ENCODE assay signal across 8 cellular contexts in the genomic region with DNA sequence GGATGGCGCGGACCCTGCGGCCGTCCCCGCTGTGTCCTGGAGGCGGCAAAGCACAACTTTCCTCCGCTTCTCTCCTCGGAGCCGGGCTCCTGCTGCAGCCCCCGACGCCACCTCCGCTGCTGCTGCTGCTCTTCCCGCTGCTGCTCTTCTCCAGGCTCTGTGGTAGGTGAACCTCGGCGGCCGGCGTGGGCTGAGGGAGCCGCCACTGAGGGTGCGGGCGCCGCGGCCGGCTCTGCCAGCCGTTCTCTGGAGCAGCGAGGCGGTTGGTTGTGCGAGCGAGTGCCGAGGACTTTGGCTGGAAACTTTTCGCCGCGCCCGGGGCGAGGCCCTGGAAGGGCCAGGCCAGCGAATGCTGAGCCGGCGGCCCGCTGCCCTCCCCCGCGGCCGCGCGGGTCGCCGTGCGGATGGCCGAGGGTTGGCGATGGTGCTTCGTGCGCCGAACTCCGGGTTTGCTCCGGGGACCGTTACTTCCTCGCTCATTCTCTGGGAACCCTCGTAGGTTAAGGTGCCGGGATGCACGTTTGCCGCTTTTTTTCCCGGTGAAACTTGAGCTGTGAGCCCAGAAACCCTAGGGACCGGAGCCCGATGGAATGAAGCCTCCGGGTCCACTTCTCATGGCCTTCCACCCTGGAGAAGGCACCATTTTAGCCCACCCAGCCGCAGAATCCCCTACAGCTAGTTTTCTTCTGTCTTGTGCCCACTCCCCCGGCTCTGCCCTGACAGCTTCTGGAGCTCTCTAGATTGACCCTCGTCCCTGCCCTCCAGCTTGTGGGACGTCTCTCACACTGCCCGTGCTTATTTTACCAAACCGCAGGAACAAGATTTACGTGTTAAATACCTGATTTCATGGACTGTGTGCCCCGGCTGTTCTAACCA. TPM values are rescaled to one million over a fixed set of nuclear protein-coding genes. Genes with fewer than 3 reads are reported as not detected.
DNase-seq lines count a peak whose midpoint lies in the region; ATAC-seq and TF ChIP-seq lines count a peak whose summit lies in the region.

No MANE protein-coding gene starts in this region.

- peaks cover 59% of the 10 kb centered on the region for H3K79me2 ChIP-seq in fibroblast of lung (ENCODE audit: control insufficient read depth, insufficient read depth, low read length)

- H3K9me3 Mint-ChIP-seq in activated CD8-positive, alpha-beta T cell treated with anti-CD3 and anti-CD28 coated beads, Interleukin-2, amount 10 ng/mL, durations not matched to agents 7 days and 5 days (ENCODE audit: insufficient read depth) = no peaks in the 10 kb centered on the region
- H3K9me3 Mint-ChIP-seq in nephron = no peaks in the 10 kb centered on the region

- peaks cover 23% of the 10 kb centered on the region for H3K4me1 Mint-ChIP-seq in activated CD8-positive, alpha-beta T cell treated with anti-CD3 and anti-CD28 coated beads, Interleukin-2, amount 10 ng/mL, durations not matched to agents 7 days and 5 days (ENCODE audit: low read depth)
- H3K4me1 Mint-ChIP-seq in nephron = peaks cover 28% of the 10 kb centered on the region

- H3K27me3 Mint-ChIP-seq in activated CD8-positive, alpha-beta T cell treated with anti-CD3 and anti-CD28 coated beads, Interleukin-2, amount 10 ng/mL, durations not matched to agents 7 days and 5 days (ENCODE audit: low read depth) = peaks cover 56% of the 10 kb centered on the region
- H3K27me3 Mint-ChIP-seq in nephron (ENCODE audit: low read depth) = no peaks in the 10 kb centered on the region

- DNase-seq in AG10803 (ENCODE audit: low read depth) (peak; percentile 34), HT-29 (ENCODE audit: low spot score) (peak; percentile 57), fibroblast of lung (ENCODE audit: low read depth in 2 of 2) (peak; percentile 44 to 66), NCI-H2107 treated with DMSO at 0.1 percent for 48 hours (lab: John Stamatoyannopoulos, UW; ENCODE audit: unreplicated experiment) (no peak)
- peak; percentile 28 for DNase-seq in activated CD8-positive, alpha-beta T cell treated with anti-CD3 and anti-CD28 coated beads, Interleukin-2, amount 10 ng/mL, durations not matched to agents 7 days and 5 days

- no peaks in the 10 kb centered on the region for H3K36me3 Mint-ChIP-seq in activated CD8-positive, alpha-beta T cell treated with anti-CD3 and anti-CD28 coated beads, Interleukin-2, amount 10 ng/mL, durations not matched to agents 7 days and 5 days (ENCODE audit: low read depth)
- no peaks in the 10 kb centered on the region for H3K36me3 Mint-ChIP-seq in nephron (ENCODE audit: low read depth)

- ATAC-seq in GM19452 (IDR thresholded peaks at IDR 0.05; ENCODE audit: unreplicated experiment) = peak; percentile 35
- peak; percentile 48 for ATAC-seq in activated CD8-positive, alpha-beta T cell treated with anti-CD3 and anti-CD28 coated beads, Interleukin-2, amount 10 ng/mL, durations not matched to agents 7 days and 5 days

- POLR2A ChIA-PET in activated CD8-positive, alpha-beta T cell treated with anti-CD3 and anti-CD28 coated beads, Interleukin-2, amount 10 ng/mL, durations not matched to agents 7 days and 5 days (lab: Charles Lee) = interaction anchor here (0.6 kb wide), 1 partner anchor 535 kb away, joined by 3 read pairs; no protein-coding TSS in a partner anchor

- H3K36me3 ChIP-seq in fibroblast of lung (ENCODE audit: control insufficient read depth, insufficient read depth, low read length) (no peaks in the 10 kb centered on the region), urinary bladder (ENCODE audit: insufficient read depth) (no peaks in the 10 kb centered on the region)

- peak overlapping the region; percentile 51 for H2AFZ ChIP-seq in fibroblast of lung (ENCODE audit: low read length)

- H3K4me2 ChIP-seq in fibroblast of lung (ENCODE audit: extremely low read depth, insufficient read depth, low read length) = peak overlapping the region; percentile 66

- CTCF ChIA-PET in activated CD8-positive, alpha-beta T cell treated with anti-CD3 and anti-CD28 coated beads, Interleukin-2, amount 10 ng/mL, durations not matched to agents 7 days and 5 days (lab: Charles Lee) = interaction anchor here (1.3 kb wide), 1 partner anchor 12 kb away, joined by 3 read pairs; no protein-coding TSS in a partner anchor

- H3K9me3 ChIP-seq in fibroblast of lung (ENCODE audit: control insufficient read depth, insufficient read depth, low read depth, low read length) = no peaks in the 10 kb centered on the region

- H3K27ac ChIP-seq in fibroblast of lung (ENCODE audit: insufficient read depth, low read length) (peak overlapping the region; percentile 90), urinary bladder (ENCODE audit: low read depth) (peak overlapping the region; percentile 89)

- no peaks in the 10 kb centered on the region for H3K27me3 ChIP-seq in fibroblast of lung (ENCODE audit: control insufficient read depth, insufficient read depth, low read length)

- H3K4me3 Mint-ChIP-seq in activated CD8-positive, alpha-beta T cell treated with anti-CD3 and anti-CD28 coated beads, Interleukin-2, amount 10 ng/mL, durations not matched to agents 7 days and 5 days = peak overlapping the region; percentile 79
- H3K4me3 Mint-ChIP-seq in nephron = peak overlapping the region; percentile 85 to 94 (median 89)

- TF ChIP-seq CTCF in AG10803 (conservative IDR thresholded peaks at IDR 0.05; ENCODE audit: low read length) (no peak), fibroblast of lung (conservative IDR thresholded peaks at IDR 0.05 in 1 of 2, IDR thresholded peaks at IDR 0.05 in 1 of 2; ENCODE audit: low read depth in 1 of 2, low read length in 2 of 2) (no peak), nephron (IDR thresholded peaks at IDR 0.05; ENCODE audit: unreplicated experiment in 3 of 3) (no peak)

- H3K4me1 ChIP-seq in fibroblast of lung (ENCODE audit: control insufficient read depth, extremely low read depth, insufficient read depth, low read length) (no peaks in the 10 kb centered on the region), urinary bladder (ENCODE audit: insufficient read depth) (no peaks in the 10 kb centered on the region)

- WGBS in urinary bladder = under 1% methylated on average over 71 of the region's 71 CpGs

- peak overlapping the region; percentile 93 for H3K9ac ChIP-seq in fibroblast of lung (ENCODE audit: insufficient read depth, low read length)

- no peaks in the 10 kb centered on the region for H4K20me1 ChIP-seq in fibroblast of lung (ENCODE audit: control insufficient read depth, extremely low read depth, insufficient read depth, low read length)

- H3K27ac Mint-ChIP-seq in activated CD8-positive, alpha-beta T cell treated with anti-CD3 and anti-CD28 coated beads, Interleukin-2, amount 10 ng/mL, durations not matched to agents 7 days and 5 days = no peak overlapping the region
- peak overlapping the region; percentile 4 to 98 (median 32) for H3K27ac Mint-ChIP-seq in nephron

- H3K4me3 ChIP-seq in AG10803 (ENCODE audit: low read length) = peak overlapping the region; percentile 92
- peak overlapping the region; percentile 73 to 95 (median 90) for H3K4me3 ChIP-seq in fibroblast of lung (replicated peaks in 1 of 4; ENCODE audit: control extremely low read depth in 1 of 4, insufficient read depth in 1 of 4, low read depth in 3 of 4, low read length in 4 of 4)
- peak overlapping the region; percentile 99 for H3K4me3 ChIP-seq in urinary bladder (ENCODE audit: low read depth, low read length)

RNA-seq across cellular contexts. Expression of gene NECTIN3, which starts 0.6 kb away (rescaled TPM):
- 16.1 and 18.6 TPM in 2 replicates for total RNA-seq in HT-29 (2014; rRNA removed; shearing (Covaris generic))
- total RNA-seq in activated CD8-positive, alpha-beta T cell treated with anti-CD3 and anti-CD28 coated beads, Interleukin-2, amount 10 ng/mL, durations not matched to agents 7 days and 5 days = 1 to 10 TPM; 6.1 to 7.6 TPM
- total RNA-seq in fibroblast of lung (45.2 and 58.1 TPM in 2 replicates), urinary bladder (71.3 TPM)
- polyA plus RNA-seq in fibroblast of lung (46.0 and 46.9 TPM in 2 replicates), urinary bladder (12.1 TPM)
- polyA plus RNA-seq in fibroblast of lung (2012) = 25.2 and 29.1 TPM in 2 replicates
- polyA minus RNA-seq in fibroblast of lung (ENCODE audit: low replicate concordance) = 10.3 and 11.5 TPM in 2 replicates
